1 cellular context compared by ENCODE assay signal in the genomic region with DNA sequence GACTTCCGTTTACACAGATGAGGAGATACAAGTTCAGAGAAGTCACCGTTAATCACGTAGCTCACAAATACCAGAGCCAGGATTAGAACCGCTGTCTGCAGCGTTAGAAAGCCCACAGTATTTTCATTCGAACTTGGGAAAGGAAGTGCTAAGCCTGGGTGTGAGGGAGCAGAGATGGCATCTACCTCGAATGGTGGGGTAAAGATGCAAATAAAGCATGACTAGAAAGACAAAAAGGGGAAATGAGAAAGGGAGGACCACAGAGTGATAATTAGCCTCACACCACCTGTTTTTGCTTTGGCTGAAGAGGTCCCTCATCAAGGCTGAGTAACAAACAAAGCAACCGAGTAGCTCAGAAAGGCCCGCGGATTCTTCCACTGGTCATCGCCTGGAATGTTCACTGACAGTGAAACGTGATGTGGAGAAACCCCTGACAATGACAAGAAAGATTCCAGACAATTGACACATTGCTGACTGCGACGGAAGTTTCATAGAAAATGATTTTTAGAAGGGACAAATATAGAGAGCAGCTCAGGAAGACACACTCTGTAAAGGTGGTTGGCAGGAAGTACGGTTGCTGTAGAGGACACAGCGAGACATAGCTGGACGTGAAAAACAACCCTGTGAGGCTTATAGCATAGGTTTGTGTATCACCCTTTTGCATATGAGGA.
TF ChIP-seq lines count a peak whose summit lies in the region.

No MANE protein-coding gene starts in this region.

TF ChIP-seq in HepG2, 621 proteins besides CTCF, POLR2A, EP300 and RAD21 (continued from another document):
- TF ChIP-seq, protein P1, sequence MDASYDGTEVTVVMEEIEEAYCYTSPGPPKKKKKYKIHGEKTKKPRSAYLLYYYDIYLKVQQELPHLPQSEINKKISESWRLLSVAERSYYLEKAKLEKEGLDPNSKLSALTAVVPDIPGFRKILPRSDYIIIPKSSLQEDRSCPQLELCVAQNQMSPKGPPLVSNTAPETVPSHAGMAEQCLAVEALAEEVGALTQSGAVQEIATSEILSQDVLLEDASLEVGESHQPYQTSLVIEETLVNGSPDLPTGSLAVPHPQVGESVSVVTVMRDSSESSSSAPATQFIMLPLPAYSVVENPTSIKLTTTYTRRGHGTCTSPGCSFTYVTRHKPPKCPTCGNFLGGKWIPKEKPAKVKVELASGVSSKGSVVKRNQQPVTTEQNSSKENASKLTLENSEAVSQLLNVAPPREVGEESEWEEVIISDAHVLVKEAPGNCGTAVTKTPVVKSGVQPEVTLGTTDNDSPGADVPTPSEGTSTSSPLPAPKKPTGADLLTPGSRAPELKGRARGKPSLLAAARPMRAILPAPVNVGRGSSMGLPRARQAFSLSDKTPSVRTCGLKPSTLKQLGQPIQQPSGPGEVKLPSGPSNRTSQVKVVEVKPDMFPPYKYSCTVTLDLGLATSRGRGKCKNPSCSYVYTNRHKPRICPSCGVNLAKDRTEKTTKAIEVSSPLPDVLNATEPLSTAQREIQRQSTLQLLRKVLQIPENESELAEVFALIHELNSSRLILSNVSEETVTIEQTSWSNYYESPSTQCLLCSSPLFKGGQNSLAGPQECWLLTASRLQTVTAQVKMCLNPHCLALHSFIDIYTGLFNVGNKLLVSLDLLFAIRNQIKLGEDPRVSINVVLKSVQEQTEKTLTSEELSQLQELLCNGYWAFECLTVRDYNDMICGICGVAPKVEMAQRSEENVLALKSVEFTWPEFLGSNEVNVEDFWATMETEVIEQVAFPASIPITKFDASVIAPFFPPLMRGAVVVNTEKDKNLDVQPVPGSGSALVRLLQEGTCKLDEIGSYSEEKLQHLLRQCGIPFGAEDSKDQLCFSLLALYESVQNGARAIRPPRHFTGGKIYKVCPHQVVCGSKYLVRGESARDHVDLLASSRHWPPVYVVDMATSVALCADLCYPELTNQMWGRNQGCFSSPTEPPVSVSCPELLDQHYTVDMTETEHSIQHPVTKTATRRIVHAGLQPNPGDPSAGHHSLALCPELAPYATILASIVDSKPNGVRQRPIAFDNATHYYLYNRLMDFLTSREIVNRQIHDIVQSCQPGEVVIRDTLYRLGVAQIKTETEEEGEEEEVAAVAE (CRISPR knock-in tag; IDR thresholded peaks at IDR 0.05; ENCODE audit: borderline replicate concordance), result no peak
- TF ChIP-seq ZNF569 (CRISPR knock-in tag; IDR thresholded peaks at IDR 0.05; ENCODE audit: borderline replicate concordance), result no peak
- no peak for TF ChIP-seq ZNF432 (CRISPR knock-in tag; IDR thresholded peaks at IDR 0.05; ENCODE audit: borderline replicate concordance)
- TF ChIP-seq ZNF331 (CRISPR knock-in tag; IDR thresholded peaks at IDR 0.05), result no peak
- TF ChIP-seq, protein P2, sequence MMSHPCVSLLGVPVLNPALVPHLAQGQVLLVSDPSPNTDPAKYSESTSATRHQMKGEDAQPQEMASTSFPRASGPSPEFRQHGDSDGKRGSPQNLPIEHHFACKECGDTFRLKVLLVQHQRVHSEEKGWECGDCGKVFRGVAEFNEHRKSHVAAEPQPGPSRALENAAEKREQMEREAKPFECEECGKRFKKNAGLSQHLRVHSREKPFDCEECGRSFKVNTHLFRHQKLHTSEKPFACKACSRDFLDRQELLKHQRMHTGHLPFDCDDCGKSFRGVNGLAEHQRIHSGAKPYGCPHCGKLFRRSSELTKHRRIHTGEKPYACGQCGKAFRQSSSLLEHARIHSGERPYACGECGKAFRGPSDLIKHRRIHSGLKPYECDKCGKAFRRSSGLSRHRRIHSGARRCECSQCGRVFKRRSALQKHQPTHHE (CRISPR knock-in tag; IDR thresholded peaks at IDR 0.05; ENCODE audit: borderline replicate concordance), result no peak
- TF ChIP-seq, protein P3, sequence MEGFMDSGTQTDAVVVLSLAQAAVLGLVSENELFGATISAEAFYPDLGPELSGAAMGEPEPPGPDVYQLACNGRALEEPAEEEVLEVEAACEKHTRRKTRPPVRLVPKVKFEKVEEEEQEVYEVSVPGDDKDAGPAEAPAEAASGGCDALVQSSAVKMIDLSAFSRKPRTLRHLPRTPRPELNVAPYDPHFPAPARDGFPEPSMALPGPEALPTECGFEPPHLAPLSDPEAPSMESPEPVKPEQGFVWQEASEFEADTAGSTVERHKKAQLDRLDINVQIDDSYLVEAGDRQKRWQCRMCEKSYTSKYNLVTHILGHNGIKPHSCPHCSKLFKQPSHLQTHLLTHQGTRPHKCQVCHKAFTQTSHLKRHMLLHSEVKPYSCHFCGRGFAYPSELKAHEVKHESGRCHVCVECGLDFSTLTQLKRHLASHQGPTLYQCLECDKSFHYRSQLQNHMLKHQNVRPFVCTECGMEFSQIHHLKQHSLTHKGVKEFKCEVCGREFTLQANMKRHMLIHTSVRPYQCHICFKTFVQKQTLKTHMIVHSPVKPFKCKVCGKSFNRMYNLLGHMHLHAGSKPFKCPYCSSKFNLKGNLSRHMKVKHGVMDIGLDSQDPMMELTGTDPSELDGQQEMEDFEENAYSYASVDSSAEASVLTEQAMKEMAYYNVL (CRISPR knock-in tag; IDR thresholded peaks at IDR 0.05; ENCODE audit: borderline replicate concordance), result no peak
- TF ChIP-seq, protein P4, sequence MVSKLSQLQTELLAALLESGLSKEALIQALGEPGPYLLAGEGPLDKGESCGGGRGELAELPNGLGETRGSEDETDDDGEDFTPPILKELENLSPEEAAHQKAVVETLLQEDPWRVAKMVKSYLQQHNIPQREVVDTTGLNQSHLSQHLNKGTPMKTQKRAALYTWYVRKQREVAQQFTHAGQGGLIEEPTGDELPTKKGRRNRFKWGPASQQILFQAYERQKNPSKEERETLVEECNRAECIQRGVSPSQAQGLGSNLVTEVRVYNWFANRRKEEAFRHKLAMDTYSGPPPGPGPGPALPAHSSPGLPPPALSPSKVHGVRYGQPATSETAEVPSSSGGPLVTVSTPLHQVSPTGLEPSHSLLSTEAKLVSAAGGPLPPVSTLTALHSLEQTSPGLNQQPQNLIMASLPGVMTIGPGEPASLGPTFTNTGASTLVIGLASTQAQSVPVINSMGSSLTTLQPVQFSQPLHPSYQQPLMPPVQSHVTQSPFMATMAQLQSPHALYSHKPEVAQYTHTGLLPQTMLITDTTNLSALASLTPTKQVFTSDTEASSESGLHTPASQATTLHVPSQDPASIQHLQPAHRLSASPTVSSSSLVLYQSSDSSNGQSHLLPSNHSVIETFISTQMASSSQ (IDR thresholded peaks at IDR 0.05; ENCODE audit: low read depth), result no peak
- TF ChIP-seq, protein P4 (CRISPR knock-in tag; IDR thresholded peaks at IDR 0.05; ENCODE audit: borderline replicate concordance), result no peak
- TF ChIP-seq, protein P5, sequence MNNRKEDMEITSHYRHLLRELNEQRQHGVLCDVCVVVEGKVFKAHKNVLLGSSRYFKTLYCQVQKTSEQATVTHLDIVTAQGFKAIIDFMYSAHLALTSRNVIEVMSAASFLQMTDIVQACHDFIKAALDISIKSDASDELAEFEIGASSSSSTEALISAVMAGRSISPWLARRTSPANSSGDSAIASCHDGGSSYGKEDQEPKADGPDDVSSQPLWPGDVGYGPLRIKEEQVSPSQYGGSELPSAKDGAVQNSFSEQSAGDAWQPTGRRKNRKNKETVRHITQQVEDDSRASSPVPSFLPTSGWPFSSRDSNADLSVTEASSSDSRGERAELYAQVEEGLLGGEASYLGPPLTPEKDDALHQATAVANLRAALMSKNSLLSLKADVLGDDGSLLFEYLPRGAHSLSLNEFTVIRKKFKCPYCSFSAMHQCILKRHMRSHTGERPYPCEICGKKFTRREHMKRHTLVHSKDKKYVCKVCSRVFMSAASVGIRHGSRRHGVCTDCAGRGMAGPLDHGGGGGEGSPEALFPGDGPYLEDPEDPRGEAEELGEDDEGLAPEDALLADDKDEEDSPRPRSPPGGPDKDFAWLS (CRISPR knock-in tag; IDR thresholded peaks at IDR 0.05; ENCODE audit: borderline replicate concordance), result no peak
- TF ChIP-seq ARHGAP35 (CRISPR knock-in tag; IDR thresholded peaks at IDR 0.05; ENCODE audit: borderline replicate concordance), result no peak
- no peak for TF ChIP-seq PLRG1 (conservative IDR thresholded peaks at IDR 0.05)
- TF ChIP-seq ZNF251 (CRISPR knock-in tag; IDR thresholded peaks at IDR 0.05), result no peak
- no peak for TF ChIP-seq MAZ (IDR thresholded peaks at IDR 0.05; ENCODE audit: borderline replicate concordance, low read depth, low read length)
- no peak for TF ChIP-seq MAZ (CRISPR knock-in tag; IDR thresholded peaks at IDR 0.05; ENCODE audit: low read depth)
- no peak for TF ChIP-seq ZNF207 (IDR thresholded peaks at IDR 0.05; ENCODE audit: borderline replicate concordance)
- TF ChIP-seq, protein P6, sequence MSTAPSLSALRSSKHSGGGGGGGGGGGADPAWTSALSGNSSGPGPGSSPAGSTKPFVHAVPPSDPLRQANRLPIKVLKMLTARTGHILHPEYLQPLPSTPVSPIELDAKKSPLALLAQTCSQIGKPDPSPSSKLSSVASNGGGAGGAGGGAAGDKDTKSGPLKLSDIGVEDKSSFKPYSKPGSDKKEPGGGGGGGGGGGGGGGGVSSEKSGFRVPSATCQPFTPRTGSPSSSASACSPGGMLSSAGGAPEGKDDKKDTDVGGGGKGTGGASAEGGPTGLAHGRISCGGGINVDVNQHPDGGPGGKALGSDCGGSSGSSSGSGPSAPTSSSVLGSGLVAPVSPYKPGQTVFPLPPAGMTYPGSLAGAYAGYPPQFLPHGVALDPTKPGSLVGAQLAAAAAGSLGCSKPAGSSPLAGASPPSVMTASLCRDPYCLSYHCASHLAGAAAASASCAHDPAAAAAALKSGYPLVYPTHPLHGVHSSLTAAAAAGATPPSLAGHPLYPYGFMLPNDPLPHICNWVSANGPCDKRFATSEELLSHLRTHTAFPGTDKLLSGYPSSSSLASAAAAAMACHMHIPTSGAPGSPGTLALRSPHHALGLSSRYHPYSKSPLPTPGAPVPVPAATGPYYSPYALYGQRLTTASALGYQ (CRISPR knock-in tag; IDR thresholded peaks at IDR 0.05), result no peak
- TF ChIP-seq AHR (CRISPR knock-in tag; IDR thresholded peaks at IDR 0.05), result no peak
- TF ChIP-seq ZSCAN30 (CRISPR knock-in tag; IDR thresholded peaks at IDR 0.05), result no peak
TF ChIP-seq in HepG2: peak in this region for 0.
